12 cellular contexts compared by ENCODE assay signal in genomic region chr3:172592898-172593669, GRCh38.
DNase-seq lines count a peak whose midpoint lies in the region; ATAC-seq and TF ChIP-seq lines count a peak whose summit lies in the region.
"Had no signal": no experiment of that assay in that cellular context is flagged by ENCODE, and none has a peak within 500 bp of the region (broad histone marks: within the 10 kb centered on the region; RNA-seq: fewer than 3 reads in every experiment).

No MANE protein-coding gene starts in this region.

- H3K27ac ChIP-seq in esophagus muscularis mucosa (replicated peaks in 1 of 4): no peak overlapping the region

- intact Hi-C loops in esophagus muscularis mucosa (cut with DNase I): no loop called here

- no peaks in the 10 kb centered on the region for H3K36me3 ChIP-seq in esophagus muscularis mucosa

- TF ChIP-seq POLR2A in esophagus muscularis mucosa (IDR thresholded peaks at IDR 0.05; ENCODE audit: low read depth): no peak

- TF ChIP-seq CTCF in esophagus muscularis mucosa (IDR thresholded peaks at IDR 0.05): no peak

- H3K9me3 ChIP-seq in esophagus muscularis mucosa: no peaks in the 10 kb centered on the region

- TF ChIP-seq EP300 in esophagus muscularis mucosa (IDR thresholded peaks at IDR 0.05): no peak

- no peak for ATAC-seq in HG02571 (IDR thresholded peaks at IDR 0.05; ENCODE audit: unreplicated experiment)
- ATAC-seq: left ventricle myocardium superior had no signal

- no peaks in the 10 kb centered on the region for H3K27me3 ChIP-seq in esophagus muscularis mucosa

- DNase-seq in stimulated activated CD4-positive, alpha-beta T cell treated with anti-CD3 and anti-CD28 coated beads, Interleukin-15, amount 100 ng/mL, for 24 hours: peak; percentile 41
- no peak for DNase-seq in stimulated activated CD4-positive, alpha-beta T cell treated with anti-CD3 and anti-CD28 coated beads, Interleukin-4, amount 100 ng/mL, for 1 hour
- peak; percentile 23 to 44 for DNase-seq in activated CD4-positive, alpha-beta T cell treated with anti-CD3 and anti-CD28 coated beads, Interleukin-2, amount 50 U/mL, for 48 hours
- DNase-seq in esophagus muscularis mucosa (ENCODE audit: extremely low spot score): peak; percentile 72
- DNase-seq in EL: no peak
- no peak for DNase-seq in AG08396 (ENCODE audit: low spot score)
- no peak for DNase-seq in NCI-H345 treated with DMSO at 0.1 percent for 48 hours (lab: John Stamatoyannopoulos, UW; ENCODE audit: unreplicated experiment)
- DNase-seq: left ventricle myocardium superior, NCI-H446, nucleus accumbens, T1000 had no signal

- H3K4me1 ChIP-seq in esophagus muscularis mucosa: peaks cover 16 to 24% (median 20%) of the 10 kb centered on the region in 4 donors

- H3K4me3 ChIP-seq in esophagus muscularis mucosa: no peak overlapping the region

- WGBS in esophagus muscularis mucosa: 88% methylated on average over 5 of the region's 11 CpGs

Comparison
In these comparisons a context has a peak if more than half of its experiments do, and no peak if none do; other contexts are left out.
1. DNase-seq: peak in stimulated activated CD4-positive, alpha-beta T cell treated with anti-CD3 and anti-CD28 coated beads, Interleukin-15, amount 100 ng/mL, for 24 hours (single experiment), activated CD4-positive, alpha-beta T cell treated with anti-CD3 and anti-CD28 coated beads, Interleukin-2, amount 50 U/mL, for 48 hours (2 of 2) and esophagus muscularis mucosa (single experiment); none in stimulated activated CD4-positive, alpha-beta T cell treated with anti-CD3 and anti-CD28 coated beads, Interleukin-4, amount 100 ng/mL, for 1 hour (single experiment), EL (single experiment), AG08396 (single experiment) and NCI-H345 treated with DMSO at 0.1 percent for 48 hours (single experiment).